In the genomic region with DNA sequence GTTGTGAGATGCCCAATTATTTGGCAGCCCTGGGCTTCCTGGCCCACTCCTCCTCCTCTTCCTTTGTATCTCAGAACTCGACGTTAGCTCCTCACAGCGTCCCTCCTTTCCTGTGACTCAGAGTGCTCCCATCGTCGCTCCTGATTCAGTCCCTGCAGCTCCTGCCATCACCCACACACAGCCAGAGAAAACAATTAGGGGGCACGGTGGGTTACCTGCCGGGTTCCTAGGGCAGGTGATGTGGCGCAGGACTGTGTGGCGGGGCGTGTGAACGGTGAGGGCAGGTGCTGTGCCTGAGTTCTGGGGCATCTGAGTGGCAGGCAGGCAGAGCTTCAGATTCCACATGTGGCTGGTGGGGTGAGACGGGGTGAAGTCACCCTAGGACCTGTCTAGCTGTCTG, we compare ENCODE assay signal across 20 cellular contexts. TPM values are rescaled to one million over a fixed set of nuclear protein-coding genes. Genes with fewer than 3 reads are reported as not detected.
"Had no signal": no experiment of that assay in that cellular context is flagged by ENCODE, and none has a peak within 500 bp of the region (broad histone marks: within the 10 kb centered on the region; RNA-seq: fewer than 3 reads in every experiment).

No MANE protein-coding gene starts in this region.

- H3K27ac ChIP-seq: adrenal gland, coronary artery, gastrocnemius medialis, heart right ventricle, neural progenitor cell, pancreas, tibial artery had no signal

- H3K4me3 ChIP-seq: adrenal gland, coronary artery, gastrocnemius medialis, heart right ventricle, neural progenitor cell, pancreas, tibial artery had no signal

- H3K36me3 ChIP-seq: adrenal gland, gastrocnemius medialis, heart right ventricle, neural progenitor cell, pancreas, tibial artery had no signal

- DNase-seq: activated CD4-positive, alpha-beta memory T cell treated with anti-CD3 and anti-CD28 coated beads, Interleukin-2, amount 10 ng/mL, durations not matched to agents 7 days and 5 days; activated CD4-positive, alpha-beta T cell treated with anti-CD3 and anti-CD28 coated beads for 4 hours; activated effector memory CD4-positive, alpha-beta T cell treated with anti-CD3 and anti-CD28 coated beads, Interleukin-2, amount 50 U/mL, for 16 hours; activated T-cell treated with anti-CD3 and anti-CD28 coated beads, Interleukin-2, amount 50 U/mL, for 4 hours; adrenal gland; central memory CD4-positive, alpha-beta T cell; gastrocnemius medialis; mammary epithelial cell; naive B cell; stimulated activated CD4-positive, alpha-beta T cell treated with anti-CD3 and anti-CD28 coated beads, Interleukin-2, amount 100 ng/mL, for 48 hours; stimulated activated naive B cell treated with anti-CD40 and anti-IgM and Interleukin-4, amounts not matched to agents 10 μg/mL and 1 μg/mL and 100 μg/mL, for 72 hours; T-helper 2 cell; tibial artery had no signal

- H3K9me3 ChIP-seq: adrenal gland, gastrocnemius medialis, heart right ventricle, pancreas, tibial artery had no signal

- H3K4me1 ChIP-seq: pancreas had no signal

- H3K27me3 ChIP-seq: adrenal gland, gastrocnemius medialis, neural progenitor cell, pancreas, tibial artery had no signal

- ATAC-seq: activated T-cell treated with anti-CD3 and anti-CD28 coated beads, Interleukin-2, amount 50 U/mL, for 4 hours; gastrocnemius medialis; heart right ventricle; left lobe of liver; pancreas; stimulated activated naive B cell treated with anti-CD40 and anti-IgM and Interleukin-4, amounts not matched to agents 10 μg/mL and 1 μg/mL and 100 μg/mL, for 72 hours; WTC11 had no signal

RNA-seq across cellular contexts. Expression of gene GLI2, which starts 42.6 kb away (rescaled TPM):
- total RNA-seq: mononuclear cell had no signal
